In the genomic region with DNA sequence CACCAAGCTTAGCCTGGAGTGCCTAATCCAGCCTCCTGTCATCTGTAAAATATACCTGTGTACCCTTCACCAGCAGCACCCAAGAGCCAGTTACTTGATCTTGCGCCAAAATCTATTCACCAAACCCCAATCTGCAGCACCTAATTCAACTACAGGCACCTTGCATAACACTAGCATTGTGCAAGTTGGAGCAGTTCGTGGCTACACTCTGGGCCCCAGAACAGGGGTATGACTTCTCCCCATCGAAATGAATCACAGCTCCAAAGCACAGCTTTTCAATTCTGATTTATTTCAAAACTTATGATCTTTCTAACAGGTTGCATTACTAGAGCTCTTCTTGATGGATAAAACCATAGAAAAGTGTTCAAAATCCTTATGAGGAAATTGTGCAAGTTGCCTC, we compare ENCODE assay signal across 17 cellular contexts.
DNase-seq lines count a peak whose midpoint lies in the region; ATAC-seq and TF ChIP-seq lines count a peak whose summit lies in the region.
"Had no signal": no experiment of that assay in that cellular context is flagged by ENCODE, and none has a peak within 500 bp of the region (broad histone marks: within the 10 kb centered on the region; RNA-seq: fewer than 3 reads in every experiment).

No MANE protein-coding gene starts in this region.

- no peaks in the 10 kb centered on the region for H3K4me1 ChIP-seq in breast epithelium
- no peaks in the 10 kb centered on the region for H3K4me1 ChIP-seq in upper lobe of right lung
- no peaks in the 10 kb centered on the region for H3K4me1 ChIP-seq in transverse colon

- H3K27me3 Mint-ChIP-seq in MCF 10A (ENCODE audit: insufficient read depth, unreplicated experiment), result no peaks in the 10 kb centered on the region

- H3K36me3 ChIP-seq in breast epithelium (no peaks in the 10 kb centered on the region), upper lobe of right lung (no peaks in the 10 kb centered on the region), transverse colon (no peaks in the 10 kb centered on the region)

- CTCF ChIA-PET in MCF 10A (lab: Yijun Ruan, JAX), result interaction anchor here (0.6 to 1.9 kb wide), 3 partner anchors 79 to 219 kb away, joined by 3 to 4 read pairs (median 4); no protein-coding TSS in a partner anchor

- H3K27me3 ChIP-seq in breast epithelium (no peaks in the 10 kb centered on the region), upper lobe of right lung (no peaks in the 10 kb centered on the region), transverse colon (no peaks in the 10 kb centered on the region)

- no peak for TF ChIP-seq EP300 in transverse colon (IDR thresholded peaks at IDR 0.05; ENCODE audit: low read depth)

- no peak overlapping the region for H3K4me3 ChIP-seq in breast epithelium
- H3K4me3 ChIP-seq in upper lobe of right lung, result no peak overlapping the region
- no peak overlapping the region for H3K4me3 ChIP-seq in transverse colon
- H3K4me3 ChIP-seq: GM23248 had no signal

- in situ Hi-C loops in transverse colon (cut with MboI; ENCODE audit: low pct_ligation_motif_present in 1 of 4, low pct_unique_long_range_greater_than_20kb in 1 of 4, low sequenced_read_pairs in 3 of 4), result no loop called here
- in situ Hi-C loops in G401 (cut with HindIII; ENCODE audit: low sequenced_read_pairs), result no loop called here

- TF ChIP-seq POLR2A in breast epithelium (IDR thresholded peaks at IDR 0.05) (no peak), transverse colon (IDR thresholded peaks at IDR 0.05) (no peak)

- WGBS in transverse colon (ENCODE audit: low coverage in 1 of 2), 2 donors, result 74 to 81% methylated on average over 3 of the region's 3 CpGs

- TF ChIP-seq CTCF in MCF 10A (IDR thresholded peaks at IDR 0.05; ENCODE audit: unreplicated experiment) (no peak), breast epithelium (IDR thresholded peaks at IDR 0.05) (no peak), upper lobe of right lung (IDR thresholded peaks at IDR 0.05) (no peak), transverse colon (IDR thresholded peaks at IDR 0.05) (no peak)

- H3K4me3 Mint-ChIP-seq in MCF 10A (ENCODE audit: unreplicated experiment), result no peak overlapping the region
- H3K4me3 Mint-ChIP-seq: CD4-positive, alpha-beta memory T cell had no signal

- H3K27ac Mint-ChIP-seq in MCF 10A (ENCODE audit: low read depth, unreplicated experiment), result no peak overlapping the region
- H3K27ac Mint-ChIP-seq: CD4-positive, alpha-beta memory T cell had no signal

- peak; percentile 49 for DNase-seq in MCF 10A (ENCODE audit: unreplicated experiment)
- no peak for DNase-seq in breast epithelium (ENCODE audit: low spot score in 2 of 2)
- peak; percentile 30 for DNase-seq in amniotic epithelial cell (ENCODE audit: low read depth)
- DNase-seq in iris pigment epithelial cell (ENCODE audit: low read depth), result peak; percentile 15
- DNase-seq in upper lobe of right lung, result no peak
- no peak for DNase-seq in NCI-H1048 (lab: John Stamatoyannopoulos, UW)
- no peak for DNase-seq in transverse colon
- no peak for DNase-seq in G401 (ENCODE audit: low spot score)
- DNase-seq: C1 segment of cervical spinal cord; Calu3; CD4-positive, alpha-beta memory T cell; COR-L47; DMS53; DMS79 treated with DMSO at 0.1 percent for 48 hours; GM23248; H7; HCEC 1CT had no signal

- no peaks in the 10 kb centered on the region for H3K36me3 Mint-ChIP-seq in MCF 10A (ENCODE audit: insufficient read depth, unreplicated experiment)
- H3K36me3 Mint-ChIP-seq: CD4-positive, alpha-beta memory T cell had no signal

- ATAC-seq in upper lobe of right lung, result peak; percentile 31

- POLR2A ChIA-PET in MCF 10A (lab: Yijun Ruan, JAX), result interaction anchor here (1.1 kb wide), 1 partner anchor 17 kb away, joined by 3 read pairs; no protein-coding TSS in a partner anchor

- peaks cover 9% of the 10 kb centered on the region for H3K4me1 Mint-ChIP-seq in MCF 10A (ENCODE audit: insufficient read depth, unreplicated experiment)
- H3K4me1 Mint-ChIP-seq: CD4-positive, alpha-beta memory T cell had no signal

- H3K9me3 Mint-ChIP-seq in MCF 10A (ENCODE audit: unreplicated experiment), result no peaks in the 10 kb centered on the region

- no peaks in the 10 kb centered on the region for H3K9me3 ChIP-seq in breast epithelium
- no peaks in the 10 kb centered on the region for H3K9me3 ChIP-seq in upper lobe of right lung
- H3K9me3 ChIP-seq in transverse colon, result no peaks in the 10 kb centered on the region

- intact Hi-C loops in MCF 10A (cut with micrococcal nuclease), result no loop called here
- intact Hi-C loops in breast epithelium (cut with DNase I; ENCODE audit: low total_unique reads), result no loop called here
- intact Hi-C loops in upper lobe of right lung (cut with DNase I), result no loop called here
- intact Hi-C loops in transverse colon (cut with DNase I; ENCODE audit: low total_unique reads), result no loop called here

- no TSS peak for BruUV-seq in MCF 10A (replicated peaks; lab: Mats Ljungman, UMichigan)

- H3K27ac ChIP-seq in breast epithelium (no peak overlapping the region), upper lobe of right lung (no peak overlapping the region), transverse colon (no peak overlapping the region)
- H3K27ac ChIP-seq: GM23248 had no signal

Comparison
In these comparisons a context has a peak if more than half of its experiments do, and no peak if none do; other contexts are left out.
1. DNase-seq: peak in MCF 10A (single experiment), amniotic epithelial cell (single experiment) and iris pigment epithelial cell (single experiment); none in breast epithelium (0 of 2), upper lobe of right lung (single experiment), NCI-H1048 (single experiment), transverse colon (single experiment) and G401 (single experiment).